Comparison of ENCODE assay signal across 8 cellular contexts in the genomic region with DNA sequence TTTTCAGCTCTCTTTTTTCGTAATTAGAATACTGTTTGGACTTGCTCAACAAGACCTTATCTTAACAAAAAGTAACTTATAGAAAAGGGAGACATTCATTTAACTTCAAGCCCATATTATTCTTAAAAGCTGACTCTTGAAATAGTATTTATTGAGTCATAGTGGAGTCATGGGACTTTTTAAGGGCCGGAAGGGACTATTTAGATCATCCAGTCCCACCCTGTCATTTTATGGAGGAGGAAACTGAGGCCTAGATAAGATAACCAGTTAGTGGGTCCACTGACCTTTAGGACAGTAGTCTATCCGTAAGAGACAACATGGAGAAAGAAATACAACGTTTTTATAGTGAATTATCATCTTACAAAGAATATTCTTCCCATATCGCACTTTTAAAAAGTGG. TPM values are rescaled to one million over a fixed set of nuclear protein-coding genes. Genes with fewer than 3 reads are reported as not detected.
DNase-seq lines count a peak whose midpoint lies in the region; ATAC-seq and TF ChIP-seq lines count a peak whose summit lies in the region.

No MANE protein-coding gene starts in this region.

- DNase-seq in cardiac muscle cell (ENCODE audit: low read depth in 1 of 2, low spot score in 1 of 2) (peak in 1 of 2 donors; percentile 37), Right ventricle myocardium superior (no peak), astrocyte of the cerebellum (ENCODE audit: low read depth) (no peak), lower lobe of right lung (no peak), vagina (ENCODE audit: extremely low spot score in 2 of 2) (no peak), kidney glomerular epithelial cell (lab: John Stamatoyannopoulos, UW) (no peak), NCI-H146 (lab: John Stamatoyannopoulos, UW) (no peak)

- H3K9me3 ChIP-seq in cardiac muscle cell (ENCODE audit: low read depth) (no peaks in the 10 kb centered on the region), lower lobe of right lung (no peaks in the 10 kb centered on the region), vagina (no peaks in the 10 kb centered on the region)

- H3K4me1 ChIP-seq in cardiac muscle cell (ENCODE audit: low read depth) (peaks cover 28% of the 10 kb centered on the region), lower lobe of right lung (peaks cover 61% of the 10 kb centered on the region), vagina (peaks cover 62% of the 10 kb centered on the region)

- ATAC-seq in Right ventricle myocardium superior (ENCODE audit: poor library complexity) (no peak), lower lobe of right lung (no peak), GM18873 (IDR thresholded peaks at IDR 0.05; ENCODE audit: low FRiP score, unreplicated experiment) (no peak)

- in situ Hi-C loops in astrocyte of the cerebellum (cut with HindIII; ENCODE audit: low sequenced_read_pairs), result no loop called here

- TF ChIP-seq CTCF in cardiac muscle cell (IDR thresholded peaks at IDR 0.05; ENCODE audit: low read depth, low read length), result no peak
- TF ChIP-seq CTCF in astrocyte of the cerebellum (IDR thresholded peaks at IDR 0.05; ENCODE audit: low read depth, low read length, missing control alignments), result no peak
- TF ChIP-seq CTCF in lower lobe of right lung (IDR thresholded peaks at IDR 0.05), result no peak
- no peak for TF ChIP-seq CTCF in vagina (IDR thresholded peaks at IDR 0.05)

- H3K27me3 ChIP-seq in cardiac muscle cell, result no peaks in the 10 kb centered on the region
- no peaks in the 10 kb centered on the region for H3K27me3 ChIP-seq in lower lobe of right lung (ENCODE audit: low read depth)
- H3K27me3 ChIP-seq in vagina, result no peaks in the 10 kb centered on the region

- no peak for TF ChIP-seq POLR2A in vagina (IDR thresholded peaks at IDR 0.05)

- H3K4me3 ChIP-seq in cardiac muscle cell, result peak overlapping the region; percentile 76
- peak overlapping the region; percentile 75 for H3K4me3 ChIP-seq in astrocyte of the cerebellum (ENCODE audit: low read depth, low read length)
- H3K4me3 ChIP-seq in lower lobe of right lung, result peak overlapping the region; percentile 79
- peak overlapping the region; percentile 86 to 93 for H3K4me3 ChIP-seq in vagina

- peak overlapping the region; percentile 99 for H3K27ac ChIP-seq in cardiac muscle cell
- peak overlapping the region; percentile 97 for H3K27ac ChIP-seq in lower lobe of right lung
- H3K27ac ChIP-seq in vagina, result peak overlapping the region; percentile 99

- H3K36me3 ChIP-seq in cardiac muscle cell (no peaks in the 10 kb centered on the region), lower lobe of right lung (peaks cover 6% of the 10 kb centered on the region), vagina (no peaks in the 10 kb centered on the region)

- intact Hi-C loops in Right ventricle myocardium superior (cut with DNase I), result no loop called here
- intact Hi-C loops in lower lobe of right lung (cut with DNase I), result no loop called here
- intact Hi-C loops in vagina (cut with DNase I), result no loop called here

RNA-seq across cellular contexts. Expression of a gene that starts 1.5 kb away (rescaled TPM):
- 128 and 148 TPM in 2 replicates for total RNA-seq in cardiac muscle cell
- 79.9 and 96.1 TPM in 2 replicates for polyA plus RNA-seq in cardiac muscle cell
- 45.9 TPM for total RNA-seq in Right ventricle myocardium superior
- 193 TPM for total RNA-seq in lower lobe of right lung
- 169 TPM for total RNA-seq in vagina
